ENCODE assay signal across 17 cellular contexts in the genomic region with DNA sequence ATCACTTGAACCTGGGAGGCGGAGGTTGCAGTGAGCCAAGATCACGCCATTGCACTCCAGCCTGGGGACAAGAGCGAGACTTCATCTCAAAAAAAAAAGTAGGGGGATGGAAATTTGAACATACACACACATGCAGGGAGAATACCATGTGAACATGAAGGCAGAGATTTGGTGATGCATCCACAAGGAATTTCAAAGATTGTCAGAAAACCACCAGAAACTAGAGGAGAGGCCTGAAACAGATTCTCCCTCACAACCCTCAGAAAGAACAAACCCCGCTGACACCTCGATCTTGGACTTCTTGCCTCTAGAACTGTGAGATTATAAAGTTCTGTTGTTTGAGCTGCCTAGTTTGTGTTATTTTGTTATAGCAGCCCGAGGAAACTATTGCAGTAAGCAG.
DNase-seq lines count a peak whose midpoint lies in the region; FAIRE-seq and TF ChIP-seq lines count a peak whose summit lies in the region.
"Had no signal": no experiment of that assay in that cellular context is flagged by ENCODE, and none has a peak within 500 bp of the region (broad histone marks: within the 10 kb centered on the region; RNA-seq: fewer than 3 reads in every experiment).

No MANE protein-coding gene starts in this region.

- no peaks in the 10 kb centered on the region for H3K36me3 ChIP-seq in brain microvascular endothelial cell (replicated peaks)
- no peaks in the 10 kb centered on the region for H3K36me3 ChIP-seq in CD8-positive, alpha-beta memory T cell (ENCODE audit: insufficient read depth, low read length)
- H3K36me3 ChIP-seq: BLaER1 treated with 17β-estradiol and CSF1 and Interleukin-3, amounts not matched to agents 10 nM and 100 nM had no signal

- DNase-seq in EL: peak; percentile 48
- peak; percentile 58 for DNase-seq in M059J (ENCODE audit: low read depth)
- peak; percentile 20 for DNase-seq in brain microvascular endothelial cell
- no peak for DNase-seq in neural crest cell (ENCODE audit: low read depth, low spot score)
- DNase-seq in frontal cortex (ENCODE audit: low spot score in 2 of 2): no peak
- no peak for DNase-seq in CD8-positive, alpha-beta memory T cell
- no peak for DNase-seq in posterior vena cava (ENCODE audit: low spot score)
- DNase-seq: ACHN; Calu3; CD4-positive, CD25-positive, alpha-beta regulatory T cell; DMS 273 treated with DMSO at 0.1 percent for 48 hours; GF-D8; GM23248 had no signal

- no peak overlapping the region for H3K27ac ChIP-seq in brain microvascular endothelial cell
- H3K27ac ChIP-seq in CD8-positive, alpha-beta memory T cell (ENCODE audit: low read depth, low read length): no peak overlapping the region
- H3K27ac ChIP-seq: BLaER1 treated with 17β-estradiol and CSF1 and Interleukin-3, amounts not matched to agents 10 nM and 100 nM; GM23248 had no signal

- in situ Hi-C loops in brain microvascular endothelial cell (cut with HindIII; ENCODE audit: low pct_ligation_motif_present, low sequenced_read_pairs): no loop called here

- intact Hi-C loops in posterior vena cava (cut with DNase I): loop anchor here in 1 of 2 donors (5.0 kb wide), 1 partner anchor 1474 kb away; no protein-coding TSS in a partner anchor

- H3K27me3 ChIP-seq in brain microvascular endothelial cell (replicated peaks): no peaks in the 10 kb centered on the region
- H3K27me3 ChIP-seq in CD8-positive, alpha-beta memory T cell (ENCODE audit: insufficient read depth, low read length, poor library complexity, severe bottlenecking): peaks cover 10% of the 10 kb centered on the region

- peak overlapping the region; percentile 40 for H3K4me3 Mint-ChIP-seq in neural crest cell
- no peak overlapping the region for H3K4me3 Mint-ChIP-seq in CD8-positive, alpha-beta memory T cell
- H3K4me3 Mint-ChIP-seq: CD4-positive, CD25-positive, alpha-beta regulatory T cell had no signal

- TF ChIP-seq CTCF in brain microvascular endothelial cell (IDR thresholded peaks at IDR 0.05; ENCODE audit: low read depth, low read length, missing control alignments) (no peak), neural crest cell (conservative IDR thresholded peaks at IDR 0.05) (no peak)

- H3K36me3 Mint-ChIP-seq in neural crest cell (ENCODE audit: low read depth): no peaks in the 10 kb centered on the region
- no peaks in the 10 kb centered on the region for H3K36me3 Mint-ChIP-seq in CD8-positive, alpha-beta memory T cell
- H3K36me3 Mint-ChIP-seq: CD4-positive, CD25-positive, alpha-beta regulatory T cell had no signal

- H3K9me3 ChIP-seq in CD8-positive, alpha-beta memory T cell (ENCODE audit: low read length): no peaks in the 10 kb centered on the region
- H3K9me3 ChIP-seq: BLaER1 treated with 17β-estradiol and CSF1 and Interleukin-3, amounts not matched to agents 10 nM and 100 nM had no signal

- H3K27me3 Mint-ChIP-seq in neural crest cell (ENCODE audit: low read depth): peaks cover 8% of the 10 kb centered on the region
- peaks cover 32 to 76% of the 10 kb centered on the region in 2 donors for H3K27me3 Mint-ChIP-seq in CD8-positive, alpha-beta memory T cell

- H3K4me1 ChIP-seq in CD8-positive, alpha-beta memory T cell (ENCODE audit: insufficient read depth, low read length): peaks cover 8% of the 10 kb centered on the region

- CTCF ChIA-PET in CD8-positive, alpha-beta memory T cell (lab: Charles Lee): no interaction called here

- peaks cover 10% of the 10 kb centered on the region for H3K4me1 Mint-ChIP-seq in neural crest cell
- peaks cover 11 to 16% (median 14%) of the 10 kb centered on the region in 3 donors for H3K4me1 Mint-ChIP-seq in CD8-positive, alpha-beta memory T cell

- FAIRE-seq in frontal cortex (lab: Jason Lieb, UNC): no peak
- FAIRE-seq: H54, HepG2, HTR-8/SVneo had no signal

- no peak overlapping the region for H3K4me3 ChIP-seq in brain microvascular endothelial cell (ENCODE audit: low read depth, low read length)
- H3K4me3 ChIP-seq in CD8-positive, alpha-beta memory T cell (ENCODE audit: low read length): no peak overlapping the region
- H3K4me3 ChIP-seq: BLaER1 treated with 17β-estradiol and CSF1 and Interleukin-3, amounts not matched to agents 10 nM and 100 nM; GM23248 had no signal

- POLR2A ChIA-PET in CD8-positive, alpha-beta memory T cell (lab: Charles Lee): no interaction called here

- H3K9me3 Mint-ChIP-seq in neural crest cell: no peaks in the 10 kb centered on the region
- H3K9me3 Mint-ChIP-seq in CD8-positive, alpha-beta memory T cell: no peaks in the 10 kb centered on the region

- no peak overlapping the region for H3K27ac Mint-ChIP-seq in neural crest cell (ENCODE audit: unreplicated experiment)
- H3K27ac Mint-ChIP-seq in CD8-positive, alpha-beta memory T cell: no peak overlapping the region
- H3K27ac Mint-ChIP-seq: CD4-positive, CD25-positive, alpha-beta regulatory T cell had no signal

Comparison
In these comparisons a context has a peak if more than half of its experiments do, and no peak if none do; other contexts are left out.
1. DNase-seq: peak in EL (single experiment), M059J (single experiment) and brain microvascular endothelial cell (single experiment); none in neural crest cell (single experiment), frontal cortex (0 of 2), CD8-positive, alpha-beta memory T cell (0 of 5) and posterior vena cava (single experiment).